ENCODE assay signal across 22 cellular contexts in genomic region chr19:31211088-31211487, GRCh38.
"Had no signal": no experiment of that assay in that cellular context is flagged by ENCODE, and none has a peak within 500 bp of the region (broad histone marks: within the 10 kb centered on the region; RNA-seq: fewer than 3 reads in every experiment).

No MANE protein-coding gene starts in this region.

- H3K9me3 Mint-ChIP-seq: activated T-helper 2 cell treated with anti-CD3 and anti-CD28 coated beads, Interferon-gamma antibody, Interleukin-2, Interleukin-4, amounts not matched to agents 10 μg/mL and 5 μg/mL and 100 μg/mL, durations not matched to agents 14 hours and 24 hours and 36 hours had no signal

- H3K27ac ChIP-seq: brain microvascular endothelial cell, Peyer's patch, RWPE1, SJCRH30, VCaP had no signal

- H3K4me3 ChIP-seq: Peyer's patch, SJCRH30 had no signal

- H3K4me1 ChIP-seq: Peyer's patch had no signal

- H3K9ac ChIP-seq: SK-N-SH had no signal

- H3K27me3 ChIP-seq: brain microvascular endothelial cell, Peyer's patch, SJCRH30 had no signal

- H3K36me3 ChIP-seq: brain microvascular endothelial cell, Peyer's patch, SJCRH30 had no signal

- H3K9me3 ChIP-seq: Peyer's patch, SJCRH30, SK-N-SH had no signal

- DNase-seq: activated CD4-positive, alpha-beta T cell treated with anti-CD3 and anti-CD28 coated beads, Interleukin-2, amount 50 U/mL, for 48 hours; activated CD4-positive, CD25-positive, alpha-beta regulatory T cell; activated gamma-delta T cell treated with Interleukin-2 at 50 U/mL for 16 hours; activated naive CD4-positive, alpha-beta T cell treated with anti-CD3 and anti-CD28 coated beads, Interleukin-2, amount 10 ng/mL, durations not matched to agents 7 days and 5 days; activated T-cell treated with anti-CD3 and anti-CD28 coated beads for 4 hours; activated T-cell treated with anti-CD3 and anti-CD28 coated beads, Interleukin-2, amount 50 U/mL, for 48 hours; brain microvascular endothelial cell; KBM-7; NCI-H1048; NCI-H146; NCI-H187 treated with DMSO at 0.1 percent for 48 hours; NCI-H2081 treated with DMSO at 0.1 percent for 48 hours; NCI-H446; NCI-H524; Peyer's patch; Right ventricle myocardium superior; SJCRH30; SK-N-SH; T-helper 1 cell had no signal

- H3K4me3 Mint-ChIP-seq: activated naive CD4-positive, alpha-beta T cell treated with anti-CD3 and anti-CD28 coated beads, Interleukin-2, amount 10 ng/mL, durations not matched to agents 7 days and 5 days had no signal

- H3K27ac Mint-ChIP-seq: activated naive CD4-positive, alpha-beta T cell treated with anti-CD3 and anti-CD28 coated beads, Interleukin-2, amount 10 ng/mL, durations not matched to agents 7 days and 5 days; activated T-helper 2 cell treated with anti-CD3 and anti-CD28 coated beads, Interferon-gamma antibody, Interleukin-2, Interleukin-4, amounts not matched to agents 10 μg/mL and 5 μg/mL and 100 μg/mL, durations not matched to agents 14 hours and 24 hours and 36 hours had no signal

- H3K4me2 ChIP-seq: SK-N-SH had no signal
